19 cellular contexts compared by ENCODE assay signal in the genomic region with DNA sequence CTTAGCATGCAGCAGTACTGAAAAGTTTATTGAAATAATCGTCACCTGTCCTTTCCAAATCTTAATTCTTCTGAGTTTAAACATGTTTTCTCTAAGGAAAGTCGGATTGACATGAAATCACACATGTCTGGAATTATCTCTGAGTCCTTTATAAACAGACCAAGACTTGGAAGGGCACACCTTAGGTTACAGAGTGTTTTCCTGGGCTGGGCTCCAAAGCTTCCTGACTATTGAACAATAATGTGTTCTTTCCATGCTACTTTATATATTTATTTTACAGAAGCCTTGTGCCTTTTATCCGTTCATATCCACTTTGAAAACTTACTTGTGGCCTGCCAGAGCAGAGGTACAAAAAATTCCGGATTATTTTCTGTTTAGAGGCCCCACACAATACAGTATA. TPM values are rescaled to one million over a fixed set of nuclear protein-coding genes. Genes with fewer than 3 reads are reported as not detected.
DNase-seq lines count a peak whose midpoint lies in the region; ATAC-seq and TF ChIP-seq lines count a peak whose summit lies in the region.
"Had no signal": no experiment of that assay in that cellular context is flagged by ENCODE, and none has a peak within 500 bp of the region (broad histone marks: within the 10 kb centered on the region; RNA-seq: fewer than 3 reads in every experiment).

No MANE protein-coding gene starts in this region.

- no TSS peak for BruUV-seq in Calu3 (replicated peaks; lab: Mats Ljungman, UMichigan)

- H3K27me3 ChIP-seq in cardiac muscle cell = no peaks in the 10 kb centered on the region
- no peaks in the 10 kb centered on the region for H3K27me3 ChIP-seq in hepatocyte
- H3K27me3 ChIP-seq in rectal smooth muscle tissue (ENCODE audit: control insufficient read depth, insufficient read depth, low read length) = no peaks in the 10 kb centered on the region

- H3K36me3 Mint-ChIP-seq in Calu3 (ENCODE audit: insufficient read depth, unreplicated experiment) = no peaks in the 10 kb centered on the region
- H3K36me3 Mint-ChIP-seq in stimulated activated naive B cell treated with anti-CD40 and anti-IgM and Interleukin-4, amounts not matched to agents 10 μg/mL and 1 μg/mL and 100 μg/mL, for 72 hours = peaks cover 0 to 4% of the 10 kb centered on the region in 2 donors
- H3K36me3 Mint-ChIP-seq: natural killer cell treated with Interleukin-12 subunit alpha and Interleukin-12 subunit beta and Interleukin-15 and Interleukin-18, amount 100 ng/mL, for 72 hours had no signal

- H3K4me3 ChIP-seq in cardiac muscle cell = no peak overlapping the region
- no peak overlapping the region for H3K4me3 ChIP-seq in hepatocyte
- no peak overlapping the region for H3K4me3 ChIP-seq in rectal smooth muscle tissue (ENCODE audit: low read length)
- no peak overlapping the region for H3K4me3 ChIP-seq in coronary artery

- no peaks in the 10 kb centered on the region for H3K9me3 ChIP-seq in cardiac muscle cell (ENCODE audit: low read depth)
- H3K9me3 ChIP-seq in hepatocyte (ENCODE audit: low read depth) = no peaks in the 10 kb centered on the region

- H3K4me1 ChIP-seq in cardiac muscle cell (ENCODE audit: low read depth) = peaks cover 36% of the 10 kb centered on the region
- H3K4me1 ChIP-seq in hepatocyte (ENCODE audit: insufficient read depth) = peaks cover 53% of the 10 kb centered on the region
- peaks cover 31% of the 10 kb centered on the region for H3K4me1 ChIP-seq in rectal smooth muscle tissue (ENCODE audit: control insufficient read depth, insufficient read depth, low read length)

- no peaks in the 10 kb centered on the region for H4K20me1 ChIP-seq in hepatocyte (ENCODE audit: insufficient read depth, poor library complexity, severe bottlenecking)

- H3K9me2 ChIP-seq in hepatocyte (replicated peaks; ENCODE audit: insufficient read depth) = no peaks in the 10 kb centered on the region

- 54% methylated on average over 4 of the region's 4 CpGs for WGBS in hepatocyte (ENCODE audit: low lambda C conversion rate, missing lambda C conversion rate)

- H3K36me3 ChIP-seq in cardiac muscle cell (no peaks in the 10 kb centered on the region), hepatocyte (replicated peaks; ENCODE audit: insufficient read depth, low read depth) (no peaks in the 10 kb centered on the region), rectal smooth muscle tissue (ENCODE audit: control insufficient read depth, insufficient read depth, low read length) (no peaks in the 10 kb centered on the region)

- H3K27ac ChIP-seq in cardiac muscle cell = peak overlapping the region; percentile 1
- H3K27ac ChIP-seq in hepatocyte = peak overlapping the region; percentile 7
- H3K27ac ChIP-seq in rectal smooth muscle tissue (ENCODE audit: low read depth, low read length) = peak overlapping the region; percentile 30
- no peak overlapping the region for H3K27ac ChIP-seq in coronary artery

- no peak overlapping the region for H2AFZ ChIP-seq in hepatocyte

- DNase-seq in cardiac muscle cell (ENCODE audit: low read depth in 1 of 2, low spot score in 1 of 2) = no peak
- no peak for DNase-seq in cardiac septum (ENCODE audit: low spot score)
- DNase-seq in hepatocyte (ENCODE audit: low spot score) = no peak
- DNase-seq in Calu3 = no peak
- DNase-seq in stimulated activated naive B cell treated with anti-CD40 and anti-IgM and Interleukin-4, amounts not matched to agents 10 μg/mL and 1 μg/mL and 100 μg/mL, for 72 hours = no peak
- no peak for DNase-seq in coronary artery (ENCODE audit: low spot score)
- DNase-seq: ACHN; activated effector memory CD4-positive, alpha-beta T cell treated with Interleukin-2 at 50 U/mL for 16 hours; anterior cingulate cortex; COR-L47; cortex of kidney; GDM1; Karpas-422; NCI-H1694 treated with DMSO at 0.1 percent for 48 hours; NCI-H510A treated with DMSO at 0.1 percent for 48 hours; stimulated activated naive CD4-positive, alpha-beta T cell had no signal

- H3K27ac Mint-ChIP-seq in Calu3 (ENCODE audit: unreplicated experiment) = no peak overlapping the region
- no peak overlapping the region for H3K27ac Mint-ChIP-seq in stimulated activated naive B cell treated with anti-CD40 and anti-IgM and Interleukin-4, amounts not matched to agents 10 μg/mL and 1 μg/mL and 100 μg/mL, for 72 hours

- H3K4me1 Mint-ChIP-seq in Calu3 (ENCODE audit: low read depth, unreplicated experiment) = peaks cover 77% of the 10 kb centered on the region
- H3K4me1 Mint-ChIP-seq in stimulated activated naive B cell treated with anti-CD40 and anti-IgM and Interleukin-4, amounts not matched to agents 10 μg/mL and 1 μg/mL and 100 μg/mL, for 72 hours = peaks cover 57 to 99% of the 10 kb centered on the region in 2 donors

- CTCF ChIA-PET in Calu3 (lab: Charles Lee) = interaction anchor here (0.5 kb wide), 1 partner anchor 118 kb away, joined by 7 read pairs; no protein-coding TSS in a partner anchor

- no peak overlapping the region for H3K9ac ChIP-seq in rectal smooth muscle tissue (ENCODE audit: low read length)

- H3K79me2 ChIP-seq in hepatocyte = peaks cover 90% of the 10 kb centered on the region

- no peak overlapping the region for H3K4me2 ChIP-seq in hepatocyte

- H3K9me3 Mint-ChIP-seq in Calu3 (ENCODE audit: low read depth, unreplicated experiment) = no peaks in the 10 kb centered on the region
- no peaks in the 10 kb centered on the region for H3K9me3 Mint-ChIP-seq in stimulated activated naive B cell treated with anti-CD40 and anti-IgM and Interleukin-4, amounts not matched to agents 10 μg/mL and 1 μg/mL and 100 μg/mL, for 72 hours
- H3K9me3 Mint-ChIP-seq: natural killer cell treated with Interleukin-12 subunit alpha and Interleukin-12 subunit beta and Interleukin-15 and Interleukin-18, amount 100 ng/mL, for 72 hours had no signal

- TF ChIP-seq CTCF in cardiac muscle cell (IDR thresholded peaks at IDR 0.05; ENCODE audit: low read depth, low read length) = no peak
- no peak for TF ChIP-seq CTCF in hepatocyte (IDR thresholded peaks at IDR 0.05; ENCODE audit: poor library complexity)
- TF ChIP-seq CTCF in Calu3 (IDR thresholded peaks at IDR 0.05; ENCODE audit: unreplicated experiment) = no peak
- no peak for TF ChIP-seq CTCF in coronary artery (IDR thresholded peaks at IDR 0.05)

- no peaks in the 10 kb centered on the region for H3K27me3 Mint-ChIP-seq in Calu3 (ENCODE audit: unreplicated experiment)
- H3K27me3 Mint-ChIP-seq in stimulated activated naive B cell treated with anti-CD40 and anti-IgM and Interleukin-4, amounts not matched to agents 10 μg/mL and 1 μg/mL and 100 μg/mL, for 72 hours = no peaks in the 10 kb centered on the region
- H3K27me3 Mint-ChIP-seq: natural killer cell treated with Interleukin-12 subunit alpha and Interleukin-12 subunit beta and Interleukin-15 and Interleukin-18, amount 100 ng/mL, for 72 hours had no signal

- ATAC-seq in HG03565 (IDR thresholded peaks at IDR 0.05; ENCODE audit: unreplicated experiment) = no peak
- ATAC-seq in stimulated activated naive B cell treated with anti-CD40 and anti-IgM and Interleukin-4, amounts not matched to agents 10 μg/mL and 1 μg/mL and 100 μg/mL, for 72 hours (replicated peaks) = no peak
- ATAC-seq: natural killer cell treated with Interleukin-12 subunit alpha and Interleukin-12 subunit beta and Interleukin-15 and Interleukin-18, amount 100 ng/mL, for 72 hours had no signal

- no peak overlapping the region for H3K4me3 Mint-ChIP-seq in Calu3 (ENCODE audit: low read depth, unreplicated experiment)
- no peak overlapping the region for H3K4me3 Mint-ChIP-seq in stimulated activated naive B cell treated with anti-CD40 and anti-IgM and Interleukin-4, amounts not matched to agents 10 μg/mL and 1 μg/mL and 100 μg/mL, for 72 hours

- intact Hi-C loops in cardiac septum (cut with DNase I) = no loop called here
- intact Hi-C loops in Calu3 (cut with micrococcal nuclease; ENCODE audit: unreplicated experiment) = loop anchor here (5.0 kb wide), 2 partner anchors 57 to 72 kb away; no protein-coding TSS in a partner anchor

RNA-seq across cellular contexts. Expression of a gene that starts 52.1 kb away (rescaled TPM):
- total RNA-seq in cardiac muscle cell (7.5 and 14.6 TPM in 2 replicates), cardiac septum (19.3 TPM), hepatocyte (14.1 and 16.3 TPM in 2 replicates), Calu3 (2022) (11.4 and 11.7 TPM in 2 replicates)
- polyA plus RNA-seq in cardiac muscle cell (6.0 and 13.6 TPM in 2 replicates), hepatocyte (5.0 and 5.7 TPM in 2 replicates)

Comparison
In these comparisons a context has a peak if more than half of its experiments do, and no peak if none do; other contexts are left out.
1. H3K27ac ChIP-seq: peak in cardiac muscle cell (single experiment), hepatocyte (single experiment) and rectal smooth muscle tissue (single experiment); none in coronary artery (0 of 2).